Comparison of ENCODE assay signal across 8 cellular contexts in the genomic region with DNA sequence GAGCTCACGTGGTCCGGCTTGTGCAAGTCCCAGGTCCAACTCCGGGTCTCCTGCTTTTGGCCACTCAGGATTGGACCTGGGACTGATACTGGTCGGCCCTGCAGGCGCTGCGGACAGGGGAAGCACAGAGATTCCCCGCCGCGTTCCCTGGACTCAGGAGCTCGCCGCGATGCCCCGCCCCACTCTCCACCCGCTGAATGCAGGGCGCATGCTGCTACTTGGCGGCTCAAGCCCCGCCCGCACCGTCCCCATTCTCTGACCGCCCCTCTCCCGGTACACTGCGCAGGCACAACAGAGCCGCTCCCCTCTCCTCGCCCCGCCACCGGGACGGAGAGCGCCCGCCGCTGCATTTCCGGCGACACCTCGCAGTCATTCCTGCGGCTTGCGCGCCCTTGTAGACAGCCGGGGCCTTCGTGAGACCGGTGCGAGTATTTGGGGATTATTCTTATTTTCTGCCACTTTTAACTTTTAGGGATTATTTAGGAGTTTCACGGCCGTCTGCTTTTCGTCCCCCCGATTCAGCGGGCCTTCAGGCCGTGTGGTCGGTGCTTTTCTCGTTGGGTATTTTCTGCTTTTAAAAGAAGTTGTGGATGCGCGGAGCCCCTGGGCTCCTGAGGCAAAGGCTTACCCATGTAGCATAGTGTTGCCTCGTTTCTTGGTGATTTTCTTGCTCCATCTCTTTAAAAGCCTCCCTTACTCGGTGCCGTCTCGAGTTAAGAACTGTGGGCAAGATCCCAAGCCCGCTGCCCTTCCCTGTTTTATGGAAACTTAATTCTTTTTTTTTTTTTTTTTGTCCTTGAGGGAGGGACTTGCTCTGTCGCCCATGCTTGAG. TPM values are rescaled to one million over a fixed set of nuclear protein-coding genes. Genes with fewer than 3 reads are reported as not detected.
DNase-seq lines count a peak whose midpoint lies in the region; ATAC-seq and TF ChIP-seq lines count a peak whose summit lies in the region.

A gene (plus strand): TSS at position 251 of the 832 bp plus-strand sequence. CDS start 1,544 bp downstream, outside the sequence.

- H3K27ac ChIP-seq in colonic mucosa (peak within 1 kb of the TSS; percentile 90), layer of hippocampus (ENCODE audit: low read depth, low read length) (peak within 1 kb of the TSS; percentile 78)

- no peaks in the 10 kb centered on the region for H3K9me3 ChIP-seq in colonic mucosa

- no peaks in the 10 kb centered on the region for H3K36me3 ChIP-seq in colonic mucosa

- peak; percentile 87 for TF ChIP-seq POLR2A in GM19193 (IDR thresholded peaks at IDR 0.05; ENCODE audit: extremely low read depth, insufficient read depth, insufficient read length)

- intact Hi-C loops in colonic mucosa (cut with DNase I), result no loop called here

- DNase-seq in AML-193 (lab: John Stamatoyannopoulos, UW) (peak; percentile 100), NCI-H510A treated with DMSO at 0.1 percent for 48 hours (lab: John Stamatoyannopoulos, UW) (peak; percentile 73), colonic mucosa (peak; percentile 99)
- DNase-seq in activated CD4-positive, alpha-beta T cell treated with anti-CD3 and anti-CD28 coated beads for 48 hours, result peak; percentile 93
- DNase-seq in stimulated activated CD4-positive, alpha-beta T cell treated with anti-CD3 and anti-CD28 coated beads, Interleukin-1b, Interleukin-23, amount 100 ng/mL, for 4 hours (ENCODE audit: low read depth in 2 of 2), result peak; percentile 67 to 86

- H3K4me3 ChIP-seq in colonic mucosa, result peak within 1 kb of the TSS; percentile 63

- TF ChIP-seq CTCF in colonic mucosa (IDR thresholded peaks at IDR 0.05), result no peak

- no peaks in the 10 kb centered on the region for H3K27me3 ChIP-seq in colonic mucosa
- no peaks in the 10 kb centered on the region for H3K27me3 ChIP-seq in layer of hippocampus (ENCODE audit: control insufficient read depth, insufficient read depth, low read length)

- peak; percentile 94 for ATAC-seq in HG03439 (IDR thresholded peaks at IDR 0.05; ENCODE audit: unreplicated experiment)

- H3K4me1 ChIP-seq in colonic mucosa, result peaks cover 4% of the 10 kb centered on the region

- H3K9ac ChIP-seq in colonic mucosa (ENCODE audit: low read depth in 2 of 2, low read length in 2 of 2), result peak within 1 kb of the TSS; percentile 86 to 95

RNA-seq across cellular contexts. Expression of the gene that starts here (rescaled TPM):
- 10 to 100 TPM; 63.4 to 86.8 TPM for total RNA-seq in colonic mucosa

Comparison
In these comparisons a context has a peak if more than half of its experiments do, and no peak if none do; other contexts are left out.
1. Peak in every context shown above with its lines: DNase-seq, ATAC-seq, H3K4me3 ChIP-seq and H3K27ac ChIP-seq.